ENCODE assay signal across 8 cellular contexts in the genomic region with DNA sequence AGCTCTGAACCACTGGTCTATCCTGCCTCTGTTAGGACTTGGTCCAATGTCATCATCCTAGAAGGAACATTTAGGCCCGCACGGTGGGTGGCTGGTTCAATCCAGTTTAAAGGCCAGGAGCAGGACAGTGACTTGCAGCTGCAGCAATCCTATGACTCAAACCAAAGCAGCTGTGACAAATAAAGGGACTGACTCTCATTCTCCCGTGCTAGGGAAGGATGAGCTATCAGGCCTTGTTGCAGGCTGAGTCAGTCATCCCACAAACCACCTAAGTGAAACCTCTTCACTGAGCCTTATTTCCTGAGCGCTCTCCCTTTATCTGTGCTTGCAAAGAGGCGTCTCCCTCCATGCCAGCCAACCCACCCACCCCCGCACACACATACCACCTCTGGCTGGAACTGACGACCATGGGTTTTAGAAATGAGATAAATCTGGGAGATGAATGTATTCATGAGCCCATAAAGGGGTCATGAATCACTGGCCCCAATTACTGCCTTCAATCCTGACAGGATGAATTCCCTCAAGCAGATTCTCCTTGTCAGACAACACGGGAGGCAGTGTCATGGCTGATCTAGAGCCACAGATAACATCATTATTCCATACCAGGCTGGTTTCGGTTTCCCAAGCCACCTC.
DNase-seq lines count a peak whose midpoint lies in the region; ATAC-seq and TF ChIP-seq lines count a peak whose summit lies in the region.

No MANE protein-coding gene starts in this region.

- H3K4me3 ChIP-seq in upper lobe of left lung = peak overlapping the region in 2 of 4 donors; percentile 3 to 21
- no peak overlapping the region for H3K4me3 ChIP-seq in right atrium auricular region

- peak; percentile 75 for DNase-seq in stimulated activated CD4-positive, alpha-beta T cell treated with anti-CD3 and anti-CD28 coated beads, Interleukin-15, amount 100 ng/mL, for 24 hours
- DNase-seq in stimulated activated CD4-positive, alpha-beta T cell treated with anti-CD3 and anti-CD28 coated beads, Interleukin-12 subunit alpha, Interleukin-12 subunit beta, amount 100 ng/mL, for 4 hours = no peak
- peak; percentile 77 for DNase-seq in activated CD4-positive, alpha-beta memory T cell treated with anti-CD3 and anti-CD28 coated beads for 36 hours
- DNase-seq in islet precursor cell (peak; percentile 97), upper lobe of left lung (no peak), right atrium auricular region (ENCODE audit: low spot score) (no peak)
- no peak for DNase-seq in effector memory CD8-positive, alpha-beta T cell

- 49 to 54% methylated on average over 8 to 9 of the region's 9 CpGs for WGBS in upper lobe of left lung, 2 donors

- no peak for TF ChIP-seq EP300 in upper lobe of left lung (IDR thresholded peaks at IDR 0.05)

- H3K36me3 Mint-ChIP-seq in activated CD4-positive, alpha-beta memory T cell treated with anti-CD3 and anti-CD28 coated beads for 36 hours = no peaks in the 10 kb centered on the region
- H3K36me3 Mint-ChIP-seq in effector memory CD8-positive, alpha-beta T cell (ENCODE audit: insufficient read depth) = no peaks in the 10 kb centered on the region

- intact Hi-C loops in activated CD4-positive, alpha-beta memory T cell treated with anti-CD3 and anti-CD28 coated beads for 36 hours (cut with micrococcal nuclease) = loop anchor here (1.0 to 5.0 kb wide), 3 partner anchors 25 to 300 kb away; a partner anchor contains a TSS

- H3K27me3 Mint-ChIP-seq in activated CD4-positive, alpha-beta memory T cell treated with anti-CD3 and anti-CD28 coated beads for 36 hours = peaks cover 57% of the 10 kb centered on the region
- H3K27me3 Mint-ChIP-seq in effector memory CD8-positive, alpha-beta T cell = peaks cover 45 to 93% of the 10 kb centered on the region in 2 donors

- CTCF ChIA-PET in activated CD4-positive, alpha-beta memory T cell treated with anti-CD3 and anti-CD28 coated beads for 36 hours (lab: Charles Lee) = interaction anchor here (0.7 to 3.0 kb wide), 12 partner anchors 19 to 163 kb away, joined by 3 to 15 read pairs (median 4); no protein-coding TSS in a partner anchor

- H3K4me1 ChIP-seq in upper lobe of left lung (peaks cover 3 to 19% (median 9%) of the 10 kb centered on the region in 4 donors), right atrium auricular region (peaks cover 0 to 17% of the 10 kb centered on the region in 2 donors)

- H3K27ac Mint-ChIP-seq in activated CD4-positive, alpha-beta memory T cell treated with anti-CD3 and anti-CD28 coated beads for 36 hours = no peak overlapping the region
- no peak overlapping the region for H3K27ac Mint-ChIP-seq in effector memory CD8-positive, alpha-beta T cell

- no peak overlapping the region for H3K4me3 Mint-ChIP-seq in activated CD4-positive, alpha-beta memory T cell treated with anti-CD3 and anti-CD28 coated beads for 36 hours
- H3K4me3 Mint-ChIP-seq in effector memory CD8-positive, alpha-beta T cell = no peak overlapping the region

- TF ChIP-seq CTCF in upper lobe of left lung (IDR thresholded peaks at IDR 0.05) = no peak
- TF ChIP-seq CTCF in right atrium auricular region (IDR thresholded peaks at IDR 0.05) = no peak

- no peak for TF ChIP-seq POLR2A in upper lobe of left lung (IDR thresholded peaks at IDR 0.05)

- POLR2A ChIA-PET in activated CD4-positive, alpha-beta memory T cell treated with anti-CD3 and anti-CD28 coated beads for 36 hours (lab: Charles Lee) = interaction anchor here (1.3 to 2.0 kb wide), 3 partner anchors 21 to 130 kb away, joined by 4 to 16 read pairs (median 7); no protein-coding TSS in a partner anchor

- H3K27ac ChIP-seq in upper lobe of left lung (peak overlapping the region in 3 of 4 donors; percentile 28 to 44 (median 34)), right atrium auricular region (no peak overlapping the region)

- H3K36me3 ChIP-seq in upper lobe of left lung (no peaks in the 10 kb centered on the region), right atrium auricular region (no peaks in the 10 kb centered on the region)

- peaks cover 19% of the 10 kb centered on the region for H3K4me1 Mint-ChIP-seq in activated CD4-positive, alpha-beta memory T cell treated with anti-CD3 and anti-CD28 coated beads for 36 hours (ENCODE audit: low read depth)
- no peaks in the 10 kb centered on the region for H3K4me1 Mint-ChIP-seq in effector memory CD8-positive, alpha-beta T cell (ENCODE audit: low read depth in 2 of 2)

- peak in 1 of 2 donors; percentile 30 for ATAC-seq in upper lobe of left lung (ENCODE audit: low FRiP score in 2 of 2)
- no peak for ATAC-seq in effector memory CD8-positive, alpha-beta T cell (replicated peaks)
- no peak for ATAC-seq in HG02973 (IDR thresholded peaks at IDR 0.05; ENCODE audit: unreplicated experiment)

- no peaks in the 10 kb centered on the region for H3K9me3 Mint-ChIP-seq in activated CD4-positive, alpha-beta memory T cell treated with anti-CD3 and anti-CD28 coated beads for 36 hours
- H3K9me3 Mint-ChIP-seq in effector memory CD8-positive, alpha-beta T cell = no peaks in the 10 kb centered on the region

- H3K9me3 ChIP-seq in upper lobe of left lung (no peaks in the 10 kb centered on the region), right atrium auricular region (no peaks in the 10 kb centered on the region)

- H3K27me3 ChIP-seq in upper lobe of left lung = no peaks in the 10 kb centered on the region
- no peaks in the 10 kb centered on the region for H3K27me3 ChIP-seq in right atrium auricular region

Comparison
In these comparisons a context has a peak if more than half of its experiments do, and no peak if none do; other contexts are left out.
1. DNase-seq: peak in stimulated activated CD4-positive, alpha-beta T cell treated with anti-CD3 and anti-CD28 coated beads, Interleukin-15, amount 100 ng/mL, for 24 hours (single experiment), activated CD4-positive, alpha-beta memory T cell treated with anti-CD3 and anti-CD28 coated beads for 36 hours (single experiment) and islet precursor cell (single experiment); none in stimulated activated CD4-positive, alpha-beta T cell treated with anti-CD3 and anti-CD28 coated beads, Interleukin-12 subunit alpha, Interleukin-12 subunit beta, amount 100 ng/mL, for 4 hours (single experiment), upper lobe of left lung (0 of 2), effector memory CD8-positive, alpha-beta T cell (0 of 3) and right atrium auricular region (single experiment).
2. H3K27ac ChIP-seq: peak in upper lobe of left lung (3 of 4); none in right atrium auricular region (0 of 2).